ENCODE assay signal across 1 cellular context in the genomic region with DNA sequence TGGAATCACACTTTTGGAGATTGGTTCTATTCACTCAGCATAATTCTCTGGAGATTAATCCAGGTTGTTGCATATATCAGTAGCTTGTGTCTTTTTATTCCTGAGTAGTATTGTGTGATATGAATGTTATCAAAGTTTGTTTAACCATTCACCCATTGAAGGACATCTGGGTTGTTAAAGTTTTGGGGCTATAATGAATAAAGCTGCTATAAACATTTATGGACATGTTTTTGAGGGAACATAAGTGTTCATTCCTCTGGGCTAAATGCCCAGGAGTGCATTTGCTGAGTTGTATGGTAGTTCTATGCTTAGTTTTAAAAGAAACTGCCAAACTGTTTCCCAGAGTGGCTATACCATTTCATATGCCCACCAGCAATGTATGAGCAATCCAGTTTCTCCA.
TF ChIP-seq lines count a peak whose summit lies in the region.

No MANE protein-coding gene starts in this region.

TF ChIP-seq in WTC11, 78 proteins besides CTCF, POLR2A, EP300 and RAD21 (continued from another document):
- TF ChIP-seq, protein P1, sequence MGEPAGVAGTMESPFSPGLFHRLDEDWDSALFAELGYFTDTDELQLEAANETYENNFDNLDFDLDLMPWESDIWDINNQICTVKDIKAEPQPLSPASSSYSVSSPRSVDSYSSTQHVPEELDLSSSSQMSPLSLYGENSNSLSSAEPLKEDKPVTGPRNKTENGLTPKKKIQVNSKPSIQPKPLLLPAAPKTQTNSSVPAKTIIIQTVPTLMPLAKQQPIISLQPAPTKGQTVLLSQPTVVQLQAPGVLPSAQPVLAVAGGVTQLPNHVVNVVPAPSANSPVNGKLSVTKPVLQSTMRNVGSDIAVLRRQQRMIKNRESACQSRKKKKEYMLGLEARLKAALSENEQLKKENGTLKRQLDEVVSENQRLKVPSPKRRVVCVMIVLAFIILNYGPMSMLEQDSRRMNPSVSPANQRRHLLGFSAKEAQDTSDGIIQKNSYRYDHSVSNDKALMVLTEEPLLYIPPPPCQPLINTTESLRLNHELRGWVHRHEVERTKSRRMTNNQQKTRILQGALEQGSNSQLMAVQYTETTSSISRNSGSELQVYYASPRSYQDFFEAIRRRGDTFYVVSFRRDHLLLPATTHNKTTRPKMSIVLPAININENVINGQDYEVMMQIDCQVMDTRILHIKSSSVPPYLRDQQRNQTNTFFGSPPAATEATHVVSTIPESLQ (CRISPR knock-in tag; IDR thresholded peaks at IDR 0.05): no peak
- TF ChIP-seq SOX15 (CRISPR knock-in tag; IDR thresholded peaks at IDR 0.05) (no peak), ZSCAN18 (CRISPR knock-in tag; IDR thresholded peaks at IDR 0.05) (no peak), NFATC4 (CRISPR knock-in tag; IDR thresholded peaks at IDR 0.05) (no peak)
